ENCODE assay signal across 21 cellular contexts in genomic region chr20:51945881-51946280, GRCh38.
A peak's percentile ranks its signal among the peaks of the same experiment; 100 is the strongest.
DNase-seq lines count a peak whose midpoint lies in the region; ATAC-seq and TF ChIP-seq lines count a peak whose summit lies in the region.
"Had no signal": no experiment of that assay in that cellular context is flagged by ENCODE, and none has a peak within 500 bp of the region (broad histone marks: within the 10 kb centered on the region; RNA-seq: fewer than 3 reads in every experiment).

No MANE protein-coding gene starts in this region.

- H3K36me3 ChIP-seq in heart left ventricle (no peaks in the 10 kb centered on the region), neural progenitor cell (no peaks in the 10 kb centered on the region)
- H3K36me3 ChIP-seq: BLaER1 had no signal

- peaks cover 32% of the 10 kb centered on the region for H3F3A ChIP-seq in neural progenitor cell (ENCODE audit: low read depth)

- ATAC-seq in Right ventricle myocardium inferior (peak; percentile 46), heart left ventricle (no peak), HG03571 (IDR thresholded peaks at IDR 0.05; ENCODE audit: unreplicated experiment) (no peak)
- ATAC-seq: CD8-positive, alpha-beta T cell; GM12878; GM23338; HCT116 had no signal

- no peaks in the 10 kb centered on the region for H3K79me2 ChIP-seq in neural progenitor cell (ENCODE audit: low read depth)

- in situ Hi-C loops in SK-MEL-5 (cut with HindIII; ENCODE audit: low pct_unique_long_range_greater_than_20kb, low sequenced_read_pairs) = no loop called here

- no peak overlapping the region for H3K4me3 Mint-ChIP-seq in neural progenitor cell
- H3K4me3 Mint-ChIP-seq in activated CD4-positive, alpha-beta T cell treated with anti-CD3 and anti-CD28 coated beads, Interleukin-2, amount 10 ng/mL, durations not matched to agents 7 days and 5 days = no peak overlapping the region
- H3K4me3 Mint-ChIP-seq: B cell; CD4-positive, CD25-positive, alpha-beta regulatory T cell; CD8-positive, alpha-beta T cell; GM23338; H9 had no signal

- H2AFZ ChIP-seq in neural progenitor cell (replicated peaks) = peak overlapping the region; percentile 19
- H2AFZ ChIP-seq: GM23338 had no signal

- H3K27ac ChIP-seq in heart left ventricle = no peak overlapping the region
- no peak overlapping the region for H3K27ac ChIP-seq in neural progenitor cell
- H3K27ac ChIP-seq: 22Rv1, BLaER1, C4-2B had no signal

- H3K4me1 ChIP-seq in heart left ventricle (no peaks in the 10 kb centered on the region), neural progenitor cell (peaks cover 26% of the 10 kb centered on the region)

- peaks cover 16% of the 10 kb centered on the region for H3K4me1 Mint-ChIP-seq in neural progenitor cell
- H3K4me1 Mint-ChIP-seq in activated CD4-positive, alpha-beta T cell treated with anti-CD3 and anti-CD28 coated beads, Interleukin-2, amount 10 ng/mL, durations not matched to agents 7 days and 5 days = no peaks in the 10 kb centered on the region
- H3K4me1 Mint-ChIP-seq: B cell; CD4-positive, CD25-positive, alpha-beta regulatory T cell; GM23338 had no signal

- TF ChIP-seq CTCF in heart left ventricle (IDR thresholded peaks at IDR 0.05) = no peak
- TF ChIP-seq CTCF in neural progenitor cell (IDR thresholded peaks at IDR 0.05) = no peak

- intact Hi-C loops in Right ventricle myocardium inferior (cut with DNase I) (no loop called here), heart left ventricle (cut with DNase I) (no loop called here)

- H3K4me3 ChIP-seq in heart left ventricle = no peak overlapping the region
- no peak overlapping the region for H3K4me3 ChIP-seq in neural progenitor cell
- H3K4me3 ChIP-seq: BLaER1, GM12878, GM23338 had no signal

- no peak overlapping the region for H3K4me2 ChIP-seq in neural progenitor cell
- H3K4me2 ChIP-seq: GM23338 had no signal

- H3K36me3 Mint-ChIP-seq in neural progenitor cell = peaks cover 2% of the 10 kb centered on the region
- H3K36me3 Mint-ChIP-seq in activated CD4-positive, alpha-beta T cell treated with anti-CD3 and anti-CD28 coated beads, Interleukin-2, amount 10 ng/mL, durations not matched to agents 7 days and 5 days (ENCODE audit: low read depth) = no peaks in the 10 kb centered on the region
- H3K36me3 Mint-ChIP-seq: CD4-positive, CD25-positive, alpha-beta regulatory T cell; CD8-positive, alpha-beta T cell had no signal

- H3K27me3 Mint-ChIP-seq in neural progenitor cell (ENCODE audit: insufficient read depth, low read depth) = peaks cover 9% of the 10 kb centered on the region
- no peaks in the 10 kb centered on the region for H3K27me3 Mint-ChIP-seq in activated CD4-positive, alpha-beta T cell treated with anti-CD3 and anti-CD28 coated beads, Interleukin-2, amount 10 ng/mL, durations not matched to agents 7 days and 5 days
- H3K27me3 Mint-ChIP-seq: CD4-positive, CD25-positive, alpha-beta regulatory T cell had no signal

- no peak overlapping the region for H3K9ac ChIP-seq in neural progenitor cell
- H3K9ac ChIP-seq: BLaER1 had no signal

- no peak overlapping the region for H3K27ac Mint-ChIP-seq in neural progenitor cell
- H3K27ac Mint-ChIP-seq in activated CD4-positive, alpha-beta T cell treated with anti-CD3 and anti-CD28 coated beads, Interleukin-2, amount 10 ng/mL, durations not matched to agents 7 days and 5 days = no peak overlapping the region
- H3K27ac Mint-ChIP-seq: B cell; CD4-positive, CD25-positive, alpha-beta regulatory T cell; CD8-positive, alpha-beta T cell; GM23338 had no signal

- no peak for TF ChIP-seq POLR2A in heart left ventricle (IDR thresholded peaks at IDR 0.05)

- CTCF ChIA-PET in activated CD4-positive, alpha-beta T cell treated with anti-CD3 and anti-CD28 coated beads, Interleukin-2, amount 10 ng/mL, durations not matched to agents 7 days and 5 days (lab: Charles Lee) = interaction anchor here (0.6 kb wide), 1 partner anchor 34 kb away, joined by 3 read pairs; no protein-coding TSS in a partner anchor

- H3K9me3 ChIP-seq in heart left ventricle = no peaks in the 10 kb centered on the region
- no peaks in the 10 kb centered on the region for H3K9me3 ChIP-seq in neural progenitor cell (ENCODE audit: low read depth)
- H3K9me3 ChIP-seq: BLaER1 had no signal

- no peaks in the 10 kb centered on the region for H4K20me1 ChIP-seq in neural progenitor cell (ENCODE audit: low read depth)
- H4K20me1 ChIP-seq: BLaER1 had no signal

- 76 to 87% (median 82%) methylated on average over 5 of the region's 5 CpGs for WGBS in heart left ventricle, 4 donors

- H3K9me3 Mint-ChIP-seq in neural progenitor cell = no peaks in the 10 kb centered on the region
- H3K9me3 Mint-ChIP-seq in activated CD4-positive, alpha-beta T cell treated with anti-CD3 and anti-CD28 coated beads, Interleukin-2, amount 10 ng/mL, durations not matched to agents 7 days and 5 days = no peaks in the 10 kb centered on the region
- H3K9me3 Mint-ChIP-seq: CD8-positive, alpha-beta T cell; GM23338; H9 had no signal

- DNase-seq in Right ventricle myocardium inferior (ENCODE audit: missing footprints) (no peak), heart left ventricle (no peak), SK-MEL-5 (ENCODE audit: low read depth, low spot score) (peak; percentile 89), neural progenitor cell (ENCODE audit: low spot score) (no peak)
- DNase-seq in activated CD4-positive, alpha-beta T cell treated with anti-CD3 and anti-CD28 coated beads, Interleukin-2, amount 50 U/mL, for 48 hours = no peak
- DNase-seq in activated CD4-positive, alpha-beta T cell treated with anti-CD3 and anti-CD28 coated beads, Interleukin-2, amount 10 ng/mL, durations not matched to agents 7 days and 5 days = no peak
- DNase-seq: CD4-positive, CD25-positive, alpha-beta regulatory T cell; CD8-positive, alpha-beta T cell; DMS 273 treated with DMSO at 0.1 percent for 48 hours; DMS79; EL; GDM1; H9 had no signal

- H3K27me3 ChIP-seq in heart left ventricle (no peaks in the 10 kb centered on the region), neural progenitor cell (no peaks in the 10 kb centered on the region)
- H3K27me3 ChIP-seq: BLaER1 had no signal

- POLR2A ChIA-PET in activated CD4-positive, alpha-beta T cell treated with anti-CD3 and anti-CD28 coated beads, Interleukin-2, amount 10 ng/mL, durations not matched to agents 7 days and 5 days (lab: Charles Lee) = no interaction called here
